28 cellular contexts compared by ENCODE assay signal in genomic region chr12:4446335-4446734, GRCh38. TPM values are rescaled to one million over a fixed set of nuclear protein-coding genes. Genes with fewer than 3 reads are reported as not detected.
DNase-seq lines count a peak whose midpoint lies in the region; ATAC-seq and TF ChIP-seq lines count a peak whose summit lies in the region.
"Had no signal": no experiment of that assay in that cellular context is flagged by ENCODE, and none has a peak within 500 bp of the region (broad histone marks: within the 10 kb centered on the region; RNA-seq: fewer than 3 reads in every experiment).

No MANE protein-coding gene starts in this region.

- H3K27me3 ChIP-seq in H7 (ENCODE audit: control insufficient read depth, insufficient read depth, low read length) (no peaks in the 10 kb centered on the region), endodermal cell (ENCODE audit: control insufficient read depth, insufficient read depth, low read length, poor library complexity, severe bottlenecking) (peaks cover 35% of the 10 kb centered on the region), neuronal stem cell (ENCODE audit: control insufficient read depth in 3 of 3, insufficient read depth in 3 of 3, low read depth in 1 of 3, low read length in 3 of 3) (no peaks in the 10 kb centered on the region)

- H3K36me3 ChIP-seq in H7 (replicated peaks; ENCODE audit: control insufficient read depth, insufficient read depth, low read length) (no peaks in the 10 kb centered on the region), endodermal cell (ENCODE audit: control insufficient read depth, insufficient read depth, low read length) (no peaks in the 10 kb centered on the region), neuronal stem cell (replicated peaks in 1 of 2; ENCODE audit: control insufficient read depth in 2 of 2, insufficient read depth in 2 of 2, low read length in 2 of 2) (no peaks in the 10 kb centered on the region)

- peak overlapping the region; percentile 14 for H2BK120ac ChIP-seq in neuronal stem cell (ENCODE audit: low read depth, low read length)

- H3K9me3 Mint-ChIP-seq in endodermal cell = no peaks in the 10 kb centered on the region
- H3K9me3 Mint-ChIP-seq: CD14-positive monocyte; CD8-positive, alpha-beta memory T cell had no signal

- H3K9ac ChIP-seq in endodermal cell (ENCODE audit: extremely low read depth, low read length, poor library complexity, severe bottlenecking) (no peak overlapping the region), neuronal stem cell (ENCODE audit: low read depth, low read length, poor library complexity) (no peak overlapping the region)

- H2BK5ac ChIP-seq in neuronal stem cell (ENCODE audit: low read length) = no peak overlapping the region

- H3K4ac ChIP-seq in neuronal stem cell (ENCODE audit: low read length) = no peak overlapping the region

- H2AFZ ChIP-seq in neuronal stem cell (ENCODE audit: low read length) = no peak overlapping the region

- no peak overlapping the region for H3K4me3 Mint-ChIP-seq in endodermal cell
- H3K4me3 Mint-ChIP-seq: CD14-positive monocyte; CD8-positive, alpha-beta memory T cell had no signal

- no peaks in the 10 kb centered on the region for H3K79me1 ChIP-seq in neuronal stem cell (ENCODE audit: low read depth, low read length)

- no peak overlapping the region for H3K14ac ChIP-seq in neuronal stem cell (ENCODE audit: low read length)

- no peak overlapping the region for H4K91ac ChIP-seq in neuronal stem cell (ENCODE audit: low read depth, low read length, poor library complexity)

- no peak overlapping the region for H2BK15ac ChIP-seq in neuronal stem cell (ENCODE audit: low read length)

- peaks cover 50% of the 10 kb centered on the region for H3K4me1 Mint-ChIP-seq in endodermal cell
- H3K4me1 Mint-ChIP-seq: CD8-positive, alpha-beta memory T cell had no signal

- no peaks in the 10 kb centered on the region for H3K36me3 Mint-ChIP-seq in endodermal cell (ENCODE audit: low read depth)
- H3K36me3 Mint-ChIP-seq: CD14-positive monocyte; CD8-positive, alpha-beta memory T cell had no signal

- H3K4me3 ChIP-seq in H7 (ENCODE audit: insufficient read depth, low read depth, low read length) = no peak overlapping the region
- no peak overlapping the region for H3K4me3 ChIP-seq in endodermal cell (ENCODE audit: low read length)
- no peak overlapping the region for H3K4me3 ChIP-seq in neuronal stem cell (ENCODE audit: low read length in 2 of 2)

- H3K27me3 Mint-ChIP-seq in endodermal cell (ENCODE audit: insufficient read depth) = peaks cover 74% of the 10 kb centered on the region

- H3K9me3 ChIP-seq in endodermal cell (ENCODE audit: control insufficient read depth, low read length) = no peaks in the 10 kb centered on the region
- no peaks in the 10 kb centered on the region for H3K9me3 ChIP-seq in neuronal stem cell (replicated peaks in 1 of 2; ENCODE audit: control insufficient read depth in 2 of 2, insufficient read depth in 1 of 2, low read depth in 1 of 2, low read length in 2 of 2)

- no peak overlapping the region for H2BK12ac ChIP-seq in neuronal stem cell (ENCODE audit: low read length)

- H3K27ac Mint-ChIP-seq in endodermal cell = no peak overlapping the region
- H3K27ac Mint-ChIP-seq: CD14-positive monocyte had no signal

- H3K4me1 ChIP-seq in endodermal cell (ENCODE audit: control insufficient read depth, insufficient read depth, low read length) (peaks cover 12% of the 10 kb centered on the region), neuronal stem cell (ENCODE audit: control insufficient read depth in 2 of 2, insufficient read depth in 1 of 2, low read depth in 1 of 2, low read length in 2 of 2) (peaks cover 19 to 21% of the 10 kb centered on the region in 2 donors)

- no peak overlapping the region for H3K18ac ChIP-seq in neuronal stem cell (ENCODE audit: low read length)

- DNase-seq in H7 = peak; percentile 2
- DNase-seq in endodermal cell = peak; percentile 28
- no peak for DNase-seq in neuronal stem cell (ENCODE audit: low spot score)
- no peak for DNase-seq in NCI-H2081 treated with DMSO at 0.1 percent for 48 hours (lab: John Stamatoyannopoulos, UW)
- DNase-seq in NCI-H146 (lab: John Stamatoyannopoulos, UW) = no peak
- DNase-seq: CD8-positive, alpha-beta memory T cell; DMS 273 treated with DMSO at 0.1 percent for 48 hours; DMS79 treated with DMSO at 0.1 percent for 48 hours; GF-D8; Kasumi-1; NCI-H1092 treated with DMSO at 0.1 percent for 48 hours; NCI-H1436; NCI-H1930; NCI-H226; NCI-H510A; NCI-H69; SHP77; T-helper 1 cell had no signal

- H3K27ac ChIP-seq in endodermal cell (ENCODE audit: low read depth, low read length) (no peak overlapping the region), neuronal stem cell (replicated peaks; ENCODE audit: low read length) (no peak overlapping the region)
- H3K27ac ChIP-seq: HL-60, RWPE1 had no signal

- no peak overlapping the region for H3K23ac ChIP-seq in neuronal stem cell (ENCODE audit: low read depth, low read length, poor library complexity)

- ATAC-seq in GM19324 (IDR thresholded peaks at IDR 0.05; ENCODE audit: low FRiP score, unreplicated experiment) (no peak), GM18867 (IDR thresholded peaks at IDR 0.05; ENCODE audit: unreplicated experiment) (no peak)
- ATAC-seq: Panc1 had no signal

- H2AK5ac ChIP-seq in neuronal stem cell (ENCODE audit: low read depth, low read length) = no peak overlapping the region

- no peak overlapping the region for H4K8ac ChIP-seq in neuronal stem cell (ENCODE audit: low read depth, low read length)

- no peak for TF ChIP-seq CTCF in endodermal cell (conservative IDR thresholded peaks at IDR 0.05)

- 83 to 97% methylated on average over 1 to 2 of the region's 2 CpGs for WGBS in endodermal cell (ENCODE audit: insufficient coverage in 1 of 2, insufficient read length in 1 of 2), 2 experiments
- no CpG with 5 or more reads among the region's 2 CpGs for WGBS in neuronal stem cell (ENCODE audit: extremely low coverage in 2 of 2, insufficient read length in 2 of 2, insufficient replicate concordance in 1 of 2), 2 donors

- H3K4me2 ChIP-seq in neuronal stem cell (ENCODE audit: insufficient read depth, low read length, poor library complexity, severe bottlenecking) = no peak overlapping the region

RNA-seq across cellular contexts. Expression of gene FGF6, which starts 0.7 kb away (rescaled TPM):
- total RNA-seq in H7 (2014; rRNA removed; shearing (Covaris generic)) = not detected in 2 replicates
- not detected for total RNA-seq in endodermal cell
- polyA plus RNA-seq in endodermal cell (2013, experiment 1 of 2) = not detected
- polyA plus RNA-seq in endodermal cell (2013, experiment 2 of 2) = not detected
- polyA plus RNA-seq in neuronal stem cell (2013, experiment 1 of 2) = not detected
- not detected for polyA plus RNA-seq in neuronal stem cell (2013, experiment 2 of 2)
- total RNA-seq: A673; CD8-positive, alpha-beta memory T cell; H4; M059J; OCI-LY7 had no signal
- polyA plus RNA-seq: CD14-positive monocyte; CD8-positive, alpha-beta memory T cell had no signal

Comparison
In these comparisons a context has a peak if more than half of its experiments do, and no peak if none do; other contexts are left out.
1. DNase-seq: peak in H7 (single experiment) and endodermal cell (single experiment); none in neuronal stem cell (single experiment), NCI-H2081 treated with DMSO at 0.1 percent for 48 hours (single experiment) and NCI-H146 (single experiment).